9 cellular contexts compared by ENCODE assay signal in genomic region chr3:5190147-5190791, GRCh38. TPM values are rescaled to one million over a fixed set of nuclear protein-coding genes. Genes with fewer than 3 reads are reported as not detected.
A peak's percentile ranks its signal among the peaks of the same experiment; 100 is the strongest.
DNase-seq lines count a peak whose midpoint lies in the region; ATAC-seq and TF ChIP-seq lines count a peak whose summit lies in the region.
"Had no signal": no experiment of that assay in that cellular context is flagged by ENCODE, and none has a peak within 500 bp of the region (broad histone marks: within the 10 kb centered on the region; RNA-seq: fewer than 3 reads in every experiment).

No MANE protein-coding gene starts in this region.

- H3K9ac ChIP-seq in Karpas-422 (ENCODE audit: low read length) (peak overlapping the region; percentile 97), neural progenitor cell (no peak overlapping the region)

- H3K4me1 Mint-ChIP-seq in Calu3 (ENCODE audit: low read depth, unreplicated experiment), result peaks cover 36% of the 10 kb centered on the region
- peaks cover 67% of the 10 kb centered on the region for H3K4me1 Mint-ChIP-seq in chondrocyte (ENCODE audit: low read depth)
- peaks cover 29% of the 10 kb centered on the region for H3K4me1 Mint-ChIP-seq in neural progenitor cell

- no peak overlapping the region for H2AFZ ChIP-seq in Karpas-422 (ENCODE audit: low read length)
- H2AFZ ChIP-seq in neural progenitor cell (replicated peaks), result no peak overlapping the region

- no peak for TF ChIP-seq CTCF in Calu3 (IDR thresholded peaks at IDR 0.05; ENCODE audit: unreplicated experiment)
- no peak for TF ChIP-seq CTCF in chondrocyte (IDR thresholded peaks at IDR 0.05)
- no peak for TF ChIP-seq CTCF in neural progenitor cell (IDR thresholded peaks at IDR 0.05)
- TF ChIP-seq CTCF in testis (IDR thresholded peaks at IDR 0.05), result no peak

- H3K27me3 Mint-ChIP-seq in Calu3 (ENCODE audit: unreplicated experiment) (no peaks in the 10 kb centered on the region), chondrocyte (ENCODE audit: low read depth) (no peaks in the 10 kb centered on the region), neural progenitor cell (ENCODE audit: insufficient read depth, low read depth) (peaks cover 6% of the 10 kb centered on the region)

- BruUV-seq in Calu3 (replicated peaks; lab: Mats Ljungman, UMichigan), result no TSS peak

- peaks cover 9% of the 10 kb centered on the region; the same call in 1 of the 2 replicates for H3K36me3 ChIP-seq in Karpas-422 (ENCODE audit: insufficient read depth, low read length)
- H3K36me3 ChIP-seq in neural progenitor cell, result no peaks in the 10 kb centered on the region
- H3K36me3 ChIP-seq in testis (ENCODE audit: low read depth, missing control alignments), result no peaks in the 10 kb centered on the region

- intact Hi-C loops in Calu3 (cut with micrococcal nuclease; ENCODE audit: unreplicated experiment) (no loop called here), testis (cut with DNase I; ENCODE audit: low total_unique reads) (loop anchor here (10.0 kb wide), 1 partner anchor 65 kb away; the partner anchor contains the start of gene ARL8B)

- CTCF ChIA-PET in Calu3 (lab: Charles Lee), result no interaction called here

- peaks cover 65% of the 10 kb centered on the region for H3K36me3 Mint-ChIP-seq in Calu3 (ENCODE audit: insufficient read depth, unreplicated experiment)
- H3K36me3 Mint-ChIP-seq in chondrocyte (ENCODE audit: low read depth), result no peaks in the 10 kb centered on the region
- peaks cover 24% of the 10 kb centered on the region for H3K36me3 Mint-ChIP-seq in neural progenitor cell

- H3K9me3 Mint-ChIP-seq in Calu3 (ENCODE audit: low read depth, unreplicated experiment) (no peaks in the 10 kb centered on the region), chondrocyte (ENCODE audit: low read depth) (no peaks in the 10 kb centered on the region), neural progenitor cell (no peaks in the 10 kb centered on the region)

- DNase-seq in Calu3 (no peak), Karpas-422 (no peak), chondrocyte (ENCODE audit: low spot score) (no peak), neural progenitor cell (ENCODE audit: low spot score) (no peak), NCI-H510A (lab: John Stamatoyannopoulos, UW) (no peak), testis (no peak), DMS114 treated with DMSO at 0.1 percent for 48 hours (lab: John Stamatoyannopoulos, UW; ENCODE audit: unreplicated experiment) (no peak)
- DNase-seq: dorsolateral prefrontal cortex had no signal

- H3K4me2 ChIP-seq in Karpas-422 (ENCODE audit: low read depth, low read length, poor library complexity, severe bottlenecking), result peak overlapping the region; percentile 90
- no peak overlapping the region for H3K4me2 ChIP-seq in neural progenitor cell

- H3K4me1 ChIP-seq in Karpas-422 (ENCODE audit: low read length), result peaks cover 71% of the 10 kb centered on the region
- no peaks in the 10 kb centered on the region for H3K4me1 ChIP-seq in neural progenitor cell
- peaks cover 13% of the 10 kb centered on the region for H3K4me1 ChIP-seq in testis

- H3K4me3 ChIP-seq in Karpas-422 (ENCODE audit: low read length) (peak overlapping the region; percentile 80), neural progenitor cell (no peak overlapping the region), testis (no peak overlapping the region)

- WGBS in testis, 2 donors, result 70 to 74% methylated on average over 7 of the region's 7 CpGs

- H4K20me1 ChIP-seq in Karpas-422 (ENCODE audit: insufficient read depth, low read depth, low read length) (peaks cover 9% of the 10 kb centered on the region; the same call in 1 of the 2 replicates), neural progenitor cell (ENCODE audit: low read depth) (peaks cover 15% of the 10 kb centered on the region)

- ATAC-seq in HG02623 (IDR thresholded peaks at IDR 0.05; ENCODE audit: unreplicated experiment), result no peak

- H3K79me2 ChIP-seq in Karpas-422 (ENCODE audit: low read length), result peaks cover 77% of the 10 kb centered on the region
- peaks cover 53% of the 10 kb centered on the region for H3K79me2 ChIP-seq in neural progenitor cell (ENCODE audit: low read depth)

- no peaks in the 10 kb centered on the region for H3K9me2 ChIP-seq in Karpas-422 (replicated peaks; ENCODE audit: insufficient read depth, low read length)

- H3K27ac ChIP-seq in Karpas-422 (ENCODE audit: low read length), result peak overlapping the region; percentile 12; the same call in 1 of the 2 replicates
- H3K27ac ChIP-seq in neural progenitor cell, result no peak overlapping the region
- H3K27ac ChIP-seq in testis, result no peak overlapping the region
- H3K27ac ChIP-seq: dorsolateral prefrontal cortex had no signal

- peak overlapping the region; percentile 74 for H3K4me3 Mint-ChIP-seq in Calu3 (ENCODE audit: low read depth, unreplicated experiment)
- peak overlapping the region; percentile 62 for H3K4me3 Mint-ChIP-seq in chondrocyte (ENCODE audit: unreplicated experiment)
- H3K4me3 Mint-ChIP-seq in neural progenitor cell, result peak overlapping the region; percentile 49

- no peak for TF ChIP-seq POLR2A in testis (IDR thresholded peaks at IDR 0.05)

- peaks cover 6% of the 10 kb centered on the region for H3F3A ChIP-seq in neural progenitor cell (ENCODE audit: low read depth)

- H3K9me3 ChIP-seq in Karpas-422 (ENCODE audit: low read length) (no peaks in the 10 kb centered on the region), neural progenitor cell (ENCODE audit: low read depth) (no peaks in the 10 kb centered on the region), testis (no peaks in the 10 kb centered on the region)

- H3K27ac Mint-ChIP-seq in Calu3 (ENCODE audit: unreplicated experiment), result no peak overlapping the region
- no peak overlapping the region for H3K27ac Mint-ChIP-seq in chondrocyte (ENCODE audit: unreplicated experiment)
- H3K27ac Mint-ChIP-seq in neural progenitor cell, result no peak overlapping the region

- H3K27me3 ChIP-seq in Karpas-422 (ENCODE audit: low read length) (no peaks in the 10 kb centered on the region), neural progenitor cell (peaks cover 20% of the 10 kb centered on the region), testis (no peaks in the 10 kb centered on the region)
- H3K27me3 ChIP-seq: dorsolateral prefrontal cortex had no signal

RNA-seq across cellular contexts. Expression of gene EDEM1, which starts 2.8 kb away (rescaled TPM):
- total RNA-seq in Calu3 (2022), result 52.7 and 65.9 TPM in 2 replicates
- 68.8 and 134 TPM in 2 replicates for total RNA-seq in Karpas-422 (2014; rRNA removed; shearing (Covaris generic); ENCODE audit: low replicate concordance)
- 39.0 to 51.2 TPM (median 49.1 TPM) in 3 replicates for total RNA-seq in chondrocyte
- total RNA-seq in neural progenitor cell (ENCODE audit: low replicate concordance), result 11.8 and 12.3 TPM in 2 replicates
- 10 to 100 TPM; 30.3 to 33.5 TPM for total RNA-seq in testis
- polyA plus RNA-seq in testis (ENCODE audit: insufficient read depth, low read depth, low replicate concordance), result 28.6 TPM
